ENCODE assay signal across 1 cellular context in the genomic region with DNA sequence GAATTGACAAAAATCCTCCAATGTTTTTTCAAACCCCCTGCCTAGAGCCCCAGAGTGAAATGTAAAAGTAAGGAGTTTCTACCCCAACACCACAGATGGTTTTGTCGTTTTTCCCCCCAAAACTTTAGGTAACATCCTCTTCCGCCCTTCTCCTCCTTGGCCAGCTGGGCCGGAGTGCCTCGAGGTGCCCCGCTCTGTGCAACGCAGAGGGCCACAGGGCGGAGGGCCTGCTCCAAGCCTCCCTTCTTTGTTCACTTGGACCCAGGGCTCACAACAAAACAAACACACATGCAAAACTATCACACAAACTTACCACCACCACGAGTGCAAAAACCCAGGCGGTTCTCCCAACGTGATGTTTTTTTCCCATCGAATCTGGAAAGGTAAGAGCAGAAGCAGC.
TF ChIP-seq lines count a peak whose summit lies in the region.

No MANE protein-coding gene starts in this region.

TF ChIP-seq in endothelial cell of umbilical vein, 7 proteins besides CTCF, POLR2A, EP300 and RAD21:
- no peak for TF ChIP-seq POLR2AphosphoS5 (IDR thresholded peaks at IDR 0.05; ENCODE audit: insufficient read depth, low read depth, low read length)
- no peak for TF ChIP-seq JUN (IDR thresholded peaks at IDR 0.05; ENCODE audit: borderline replicate concordance, insufficient read depth, insufficient read length, low read depth)
